In the genomic region with DNA sequence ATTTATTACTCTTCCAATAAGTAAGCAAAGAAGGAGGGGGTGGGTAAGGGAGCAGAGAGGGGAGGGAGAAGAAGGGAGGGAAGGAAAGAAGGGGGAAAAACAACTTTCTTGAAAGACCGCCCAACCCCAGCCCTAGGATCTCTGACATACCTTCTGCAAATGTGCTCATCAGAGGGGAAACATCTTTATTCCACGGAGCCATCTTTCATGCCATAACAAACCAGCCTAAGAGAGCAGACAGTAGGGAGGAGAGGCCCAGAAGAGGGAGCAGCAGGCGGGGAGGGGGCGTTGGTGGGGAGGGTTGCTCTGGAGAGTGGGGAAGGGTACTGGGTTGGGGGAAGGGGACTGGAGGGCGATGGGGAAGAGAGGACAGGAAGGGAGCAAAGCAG, we compare ENCODE assay signal across 16 cellular contexts. TPM values are rescaled to one million over a fixed set of nuclear protein-coding genes. Genes with fewer than 3 reads are reported as not detected.
DNase-seq lines count a peak whose midpoint lies in the region; FAIRE-seq and TF ChIP-seq lines count a peak whose summit lies in the region.
"Had no signal": no experiment of that assay in that cellular context is flagged by ENCODE, and none has a peak within 500 bp of the region (broad histone marks: within the 10 kb centered on the region; RNA-seq: fewer than 3 reads in every experiment).

No MANE protein-coding gene starts in this region.

- H3K18ac ChIP-seq in neuronal stem cell (ENCODE audit: low read length), result no peak overlapping the region

- no peak overlapping the region for H2BK5ac ChIP-seq in neuronal stem cell (ENCODE audit: low read length)

- no peak for FAIRE-seq in kidney (lab: Jason Lieb, UNC)
- FAIRE-seq: GM19239 had no signal

- no peak overlapping the region for H2BK12ac ChIP-seq in neuronal stem cell (ENCODE audit: low read length)

- H3K27me3 ChIP-seq in SJCRH30 (no peaks in the 10 kb centered on the region), iPS-15b (ENCODE audit: control insufficient read depth, insufficient read depth, low read length) (peaks cover 36% of the 10 kb centered on the region), neuronal stem cell (ENCODE audit: control insufficient read depth in 3 of 3, insufficient read depth in 3 of 3, low read depth in 1 of 3, low read length in 3 of 3) (peaks cover 0 to 17% (median 0%) of the 10 kb centered on the region in 3 experiments)

- H3K4me3 ChIP-seq in SJCRH30, result peak overlapping the region; percentile 44
- H3K4me3 ChIP-seq in iPS-15b (ENCODE audit: low read depth, low read length), result peak overlapping the region; percentile 87
- H3K4me3 ChIP-seq in neuronal stem cell (ENCODE audit: low read length in 2 of 2), result peak overlapping the region in 1 of 2 donors; percentile 48
- no peak overlapping the region for H3K4me3 ChIP-seq in kidney (ENCODE audit: low read length in 2 of 2)

- H3K23ac ChIP-seq in neuronal stem cell (ENCODE audit: low read depth, low read length, poor library complexity), result no peak overlapping the region

- no peak for TF ChIP-seq CTCF in kidney (IDR thresholded peaks at IDR 0.05; ENCODE audit: borderline replicate concordance, extremely low read depth, insufficient read depth)

- no peak overlapping the region for H3K27ac ChIP-seq in SJCRH30
- no peak overlapping the region for H3K27ac ChIP-seq in neuronal stem cell (replicated peaks; ENCODE audit: low read length)
- H3K27ac ChIP-seq in substantia nigra (ENCODE audit: low read depth, low read length, poor library complexity, severe bottlenecking), result no peak overlapping the region
- no peak overlapping the region for H3K27ac ChIP-seq in kidney (ENCODE audit: low read depth in 2 of 2, low read length in 2 of 2)

- peak overlapping the region; percentile 88 for H2AFZ ChIP-seq in neuronal stem cell (ENCODE audit: low read length)

- no peak overlapping the region for H2BK15ac ChIP-seq in neuronal stem cell (ENCODE audit: low read length)

- H3K79me1 ChIP-seq in neuronal stem cell (ENCODE audit: low read depth, low read length), result no peaks in the 10 kb centered on the region

- H3K36me3 ChIP-seq in ES-I3 (ENCODE audit: insufficient read depth, low read length) (no peaks in the 10 kb centered on the region), SJCRH30 (no peaks in the 10 kb centered on the region), iPS-15b (ENCODE audit: control insufficient read depth, insufficient read depth, low read length) (no peaks in the 10 kb centered on the region), neuronal stem cell (replicated peaks in 1 of 2; ENCODE audit: control insufficient read depth in 2 of 2, insufficient read depth in 2 of 2, low read length in 2 of 2) (no peaks in the 10 kb centered on the region), kidney (ENCODE audit: control insufficient read depth in 1 of 2, insufficient read depth in 2 of 2, low read length in 2 of 2) (no peaks in the 10 kb centered on the region)

- intact Hi-C loops in kidney (cut with DNase I), result no loop called here

- WGBS in neuronal stem cell (ENCODE audit: extremely low coverage in 2 of 2, insufficient read length in 2 of 2, insufficient replicate concordance in 1 of 2), 2 donors, result no CpG with 5 or more reads among the region's 5 CpGs

- H4K8ac ChIP-seq in neuronal stem cell (ENCODE audit: low read depth, low read length), result no peak overlapping the region

- H3K14ac ChIP-seq in neuronal stem cell (ENCODE audit: low read length), result no peak overlapping the region

- no peak overlapping the region for H2AK5ac ChIP-seq in neuronal stem cell (ENCODE audit: low read depth, low read length)

- DNase-seq in SJCRH30 (no peak), neuronal stem cell (ENCODE audit: low spot score) (no peak), substantia nigra (lab: John Stamatoyannopoulos, UW) (no peak), NCI-H2227 (lab: John Stamatoyannopoulos, UW; ENCODE audit: unreplicated experiment) (no peak), SW 1271 (lab: John Stamatoyannopoulos, UW) (no peak), kidney (no peak)
- DNase-seq: activated B cell treated with CpG ODN at 0.5 μM for 24 hours; activated CD8-positive, alpha-beta memory T cell treated with anti-CD3 and anti-CD28 coated beads for 24 hours; activated naive CD8-positive, alpha-beta T cell treated with anti-CD3 and anti-CD28 coated beads, Interleukin-2, amount 50 U/mL, for 24 hours; CD4-positive, alpha-beta T cell; DMS79; NCI-H2029 treated with DMSO at 0.1 percent for 48 hours; T-helper 17 cell had no signal

- no peak overlapping the region for H4K91ac ChIP-seq in neuronal stem cell (ENCODE audit: low read depth, low read length, poor library complexity)

- H3K4ac ChIP-seq in neuronal stem cell (ENCODE audit: low read length), result no peak overlapping the region

- H3K4me1 ChIP-seq in ES-I3 (ENCODE audit: insufficient read depth, low read length) (no peaks in the 10 kb centered on the region), SJCRH30 (peaks cover 6% of the 10 kb centered on the region; the same call in 1 of the 2 replicates), iPS-15b (ENCODE audit: control insufficient read depth, insufficient read depth, low read length) (peaks cover 7% of the 10 kb centered on the region), neuronal stem cell (ENCODE audit: control insufficient read depth in 2 of 2, insufficient read depth in 1 of 2, low read depth in 1 of 2, low read length in 2 of 2) (peaks cover 8 to 12% of the 10 kb centered on the region in 2 donors), kidney (ENCODE audit: control insufficient read depth in 1 of 2, insufficient read depth in 1 of 2, low read depth in 1 of 2, low read length in 2 of 2) (peaks cover 6 to 8% of the 10 kb centered on the region in 2 donors)

- H3K9ac ChIP-seq in ES-I3 (ENCODE audit: low read depth, low read length) (peak overlapping the region; percentile 75; the same call in 1 of the 2 replicates), iPS-15b (ENCODE audit: low read depth, low read length) (no peak overlapping the region), neuronal stem cell (ENCODE audit: low read depth, low read length, poor library complexity) (no peak overlapping the region), kidney (ENCODE audit: low read length in 2 of 2) (no peak overlapping the region)

- peak overlapping the region; percentile 26 for H3K4me2 ChIP-seq in neuronal stem cell (ENCODE audit: insufficient read depth, low read length, poor library complexity, severe bottlenecking)

- H2BK120ac ChIP-seq in neuronal stem cell (ENCODE audit: low read depth, low read length), result no peak overlapping the region

- H3K9me3 ChIP-seq in ES-I3 (ENCODE audit: control insufficient read depth, insufficient read depth, low read length) (no peaks in the 10 kb centered on the region), SJCRH30 (replicated peaks) (no peaks in the 10 kb centered on the region), iPS-15b (ENCODE audit: control insufficient read depth, insufficient read depth, low read length) (no peaks in the 10 kb centered on the region), neuronal stem cell (replicated peaks in 1 of 2; ENCODE audit: control insufficient read depth in 2 of 2, insufficient read depth in 1 of 2, low read depth in 1 of 2, low read length in 2 of 2) (no peaks in the 10 kb centered on the region), kidney (ENCODE audit: control insufficient read depth in 1 of 2, low read length in 2 of 2) (no peaks in the 10 kb centered on the region)

RNA-seq across cellular contexts. Expression of a gene that starts 48.3 kb away (rescaled TPM):
- total RNA-seq in SJCRH30 (2014; rRNA removed; shearing (Covaris generic)), result 5.6 and 6.1 TPM in 2 replicates
- polyA plus RNA-seq in neuronal stem cell (2013, experiment 1 of 2), result 3.8 TPM
- polyA plus RNA-seq in neuronal stem cell (2013, experiment 2 of 2), result 3.8 TPM
- 26.6 TPM for total RNA-seq in kidney
- polyA plus RNA-seq in kidney (ENCODE audit: insufficient read depth, low read depth, low replicate concordance), result 65.3 TPM

Comparison
In these comparisons a context has a peak if more than half of its experiments do, and no peak if none do; other contexts are left out.
1. H3K4me3 ChIP-seq: peak in SJCRH30 (single experiment) and iPS-15b (single experiment); none in kidney (0 of 2).